In the genomic region with DNA sequence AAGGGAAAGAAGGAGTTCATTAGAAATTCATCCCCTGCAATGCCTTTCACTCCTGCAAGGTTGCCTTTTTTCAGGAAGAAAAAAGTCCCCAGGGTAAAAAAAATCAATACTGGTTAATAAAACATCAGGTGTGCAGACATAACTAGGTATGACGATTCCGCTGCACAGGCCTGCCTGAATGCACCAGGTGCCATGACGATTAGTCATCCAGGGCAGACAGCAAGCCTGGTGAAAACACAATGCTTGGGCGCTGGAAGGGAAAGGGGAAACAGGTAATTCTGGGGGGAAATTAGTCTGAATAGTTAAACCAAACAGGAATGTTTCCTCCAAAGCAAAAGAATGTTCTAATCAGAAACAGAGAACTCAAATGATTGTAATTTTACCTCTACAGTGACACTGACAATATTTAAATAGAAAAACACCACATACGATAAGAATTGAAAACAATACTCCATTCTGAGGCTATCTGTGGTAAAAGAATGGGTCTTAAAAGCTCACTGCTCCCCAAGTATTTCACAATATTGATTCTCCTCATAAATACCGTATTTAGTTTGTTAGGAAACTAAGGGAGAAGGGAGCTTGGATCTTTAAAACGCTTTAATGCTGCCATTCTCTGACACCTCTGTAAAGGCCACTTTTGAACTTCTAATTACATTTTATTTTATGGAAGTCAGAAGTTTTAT, we compare ENCODE assay signal across 12 cellular contexts. TPM values are rescaled to one million over a fixed set of nuclear protein-coding genes. Genes with fewer than 3 reads are reported as not detected.
DNase-seq lines count a peak whose midpoint lies in the region; ATAC-seq and TF ChIP-seq lines count a peak whose summit lies in the region.
"Had no signal": no experiment of that assay in that cellular context is flagged by ENCODE, and none has a peak within 500 bp of the region (broad histone marks: within the 10 kb centered on the region; RNA-seq: fewer than 3 reads in every experiment).

No MANE protein-coding gene starts in this region.

- intact Hi-C loops in cardiac septum (cut with DNase I): no loop called here

- peaks cover 28% of the 10 kb centered on the region for H3K4me1 Mint-ChIP-seq in progenitor cell of endocrine pancreas (ENCODE audit: low read depth)
- no peaks in the 10 kb centered on the region for H3K4me1 Mint-ChIP-seq in activated naive CD8-positive, alpha-beta T cell treated with anti-CD3 and anti-CD28 coated beads, Interleukin-2, amount 50 U/mL, for 24 hours

- no peak for ATAC-seq in activated naive CD8-positive, alpha-beta T cell treated with anti-CD3 and anti-CD28 coated beads, Interleukin-2, amount 50 U/mL, for 24 hours

- peaks cover 10% of the 10 kb centered on the region for H3K36me3 Mint-ChIP-seq in progenitor cell of endocrine pancreas (ENCODE audit: insufficient read depth)
- peaks cover 21% of the 10 kb centered on the region for H3K36me3 Mint-ChIP-seq in activated naive CD8-positive, alpha-beta T cell treated with anti-CD3 and anti-CD28 coated beads, Interleukin-2, amount 50 U/mL, for 24 hours (ENCODE audit: low read depth)
- H3K36me3 Mint-ChIP-seq: neural progenitor cell had no signal

- H3K4me3 Mint-ChIP-seq in progenitor cell of endocrine pancreas (ENCODE audit: low read depth): peak overlapping the region; percentile 65
- no peak overlapping the region for H3K4me3 Mint-ChIP-seq in activated naive CD8-positive, alpha-beta T cell treated with anti-CD3 and anti-CD28 coated beads, Interleukin-2, amount 50 U/mL, for 24 hours
- H3K4me3 Mint-ChIP-seq: CD4-positive, CD25-positive, alpha-beta regulatory T cell; neural progenitor cell had no signal

- H3K9me3 Mint-ChIP-seq in progenitor cell of endocrine pancreas (ENCODE audit: low read depth): no peaks in the 10 kb centered on the region
- no peaks in the 10 kb centered on the region for H3K9me3 Mint-ChIP-seq in activated naive CD8-positive, alpha-beta T cell treated with anti-CD3 and anti-CD28 coated beads, Interleukin-2, amount 50 U/mL, for 24 hours
- H3K9me3 Mint-ChIP-seq: CD4-positive, CD25-positive, alpha-beta regulatory T cell; neural progenitor cell had no signal

- DNase-seq in HPDE6-E6E7 (ENCODE audit: extremely low spot score): peak; percentile 82
- DNase-seq in NCI-H2171 treated with DMSO at 0.1 percent for 48 hours (lab: John Stamatoyannopoulos, UW): peak; percentile 94
- peak; percentile 56 for DNase-seq in epithelial cell of prostate (ENCODE audit: low read depth, low spot score)
- DNase-seq in progenitor cell of endocrine pancreas (ENCODE audit: low spot score, unreplicated experiment): peak; percentile 70
- no peak for DNase-seq in cortex of kidney (lab: John Stamatoyannopoulos, UW)
- no peak for DNase-seq in activated naive CD8-positive, alpha-beta T cell treated with anti-CD3 and anti-CD28 coated beads, Interleukin-2, amount 50 U/mL, for 24 hours
- DNase-seq in GM19238 (ENCODE audit: insufficient read length, low spot score): no peak
- DNase-seq in cardiac septum (ENCODE audit: low spot score): no peak
- DNase-seq: activated effector memory CD4-positive, alpha-beta T cell treated with anti-CD3 and anti-CD28 coated beads, Interleukin-2, amount 50 U/mL, for 16 hours; CD4-positive, CD25-positive, alpha-beta regulatory T cell; hippocampal formation had no signal

- no peaks in the 10 kb centered on the region for H3K27me3 Mint-ChIP-seq in progenitor cell of endocrine pancreas
- H3K27me3 Mint-ChIP-seq in activated naive CD8-positive, alpha-beta T cell treated with anti-CD3 and anti-CD28 coated beads, Interleukin-2, amount 50 U/mL, for 24 hours: no peaks in the 10 kb centered on the region
- H3K27me3 Mint-ChIP-seq: CD4-positive, CD25-positive, alpha-beta regulatory T cell had no signal

- TF ChIP-seq CTCF in progenitor cell of endocrine pancreas (IDR thresholded peaks at IDR 0.05; ENCODE audit: unreplicated experiment): no peak

- H3K27ac Mint-ChIP-seq in progenitor cell of endocrine pancreas: peak overlapping the region; percentile 99
- H3K27ac Mint-ChIP-seq in activated naive CD8-positive, alpha-beta T cell treated with anti-CD3 and anti-CD28 coated beads, Interleukin-2, amount 50 U/mL, for 24 hours: no peak overlapping the region
- H3K27ac Mint-ChIP-seq: CD4-positive, CD25-positive, alpha-beta regulatory T cell; neural progenitor cell had no signal

- H3K27ac ChIP-seq in epithelial cell of prostate: peak overlapping the region; percentile 73
- H3K27ac ChIP-seq: neural progenitor cell had no signal

RNA-seq across cellular contexts. Expression of gene VPS41, which starts 45.2 kb away (rescaled TPM):
- 125 and 128 TPM in 2 replicates for total RNA-seq in progenitor cell of endocrine pancreas
- total RNA-seq in cardiac septum: 48.6 TPM

Comparison
In these comparisons a context has a peak if more than half of its experiments do, and no peak if none do; other contexts are left out.
1. DNase-seq: peak in HPDE6-E6E7 (single experiment), NCI-H2171 treated with DMSO at 0.1 percent for 48 hours (single experiment), epithelial cell of prostate (single experiment) and progenitor cell of endocrine pancreas (single experiment); none in cortex of kidney (single experiment), activated naive CD8-positive, alpha-beta T cell treated with anti-CD3 and anti-CD28 coated beads, Interleukin-2, amount 50 U/mL, for 24 hours (single experiment), GM19238 (single experiment) and cardiac septum (single experiment).